In the genomic region with DNA sequence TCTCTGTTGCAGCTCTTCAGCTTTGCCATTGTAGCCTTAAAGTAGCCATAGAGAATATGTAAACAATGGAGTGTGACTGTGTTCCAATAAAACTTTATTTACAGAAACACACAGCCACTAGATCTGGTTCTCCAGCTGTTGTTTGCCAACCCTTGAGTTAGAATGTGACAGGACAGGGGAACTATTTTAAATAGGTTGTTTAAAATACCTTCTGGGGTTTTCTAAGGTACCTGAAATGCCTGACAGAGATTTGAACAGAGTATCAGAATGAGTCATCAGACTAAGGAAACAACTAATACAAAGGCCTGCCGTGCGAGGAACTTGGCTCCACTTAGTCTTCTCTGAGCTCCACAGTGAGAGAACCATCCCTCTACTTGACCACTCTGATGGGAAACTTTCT, we compare ENCODE assay signal across 1 cellular context.
TF ChIP-seq lines count a peak whose summit lies in the region.

No MANE protein-coding gene starts in this region.

TF ChIP-seq in GM12878, 131 proteins besides CTCF, POLR2A, EP300 and RAD21 (continued from another document and continues in another):
- TF ChIP-seq, protein P1, sequence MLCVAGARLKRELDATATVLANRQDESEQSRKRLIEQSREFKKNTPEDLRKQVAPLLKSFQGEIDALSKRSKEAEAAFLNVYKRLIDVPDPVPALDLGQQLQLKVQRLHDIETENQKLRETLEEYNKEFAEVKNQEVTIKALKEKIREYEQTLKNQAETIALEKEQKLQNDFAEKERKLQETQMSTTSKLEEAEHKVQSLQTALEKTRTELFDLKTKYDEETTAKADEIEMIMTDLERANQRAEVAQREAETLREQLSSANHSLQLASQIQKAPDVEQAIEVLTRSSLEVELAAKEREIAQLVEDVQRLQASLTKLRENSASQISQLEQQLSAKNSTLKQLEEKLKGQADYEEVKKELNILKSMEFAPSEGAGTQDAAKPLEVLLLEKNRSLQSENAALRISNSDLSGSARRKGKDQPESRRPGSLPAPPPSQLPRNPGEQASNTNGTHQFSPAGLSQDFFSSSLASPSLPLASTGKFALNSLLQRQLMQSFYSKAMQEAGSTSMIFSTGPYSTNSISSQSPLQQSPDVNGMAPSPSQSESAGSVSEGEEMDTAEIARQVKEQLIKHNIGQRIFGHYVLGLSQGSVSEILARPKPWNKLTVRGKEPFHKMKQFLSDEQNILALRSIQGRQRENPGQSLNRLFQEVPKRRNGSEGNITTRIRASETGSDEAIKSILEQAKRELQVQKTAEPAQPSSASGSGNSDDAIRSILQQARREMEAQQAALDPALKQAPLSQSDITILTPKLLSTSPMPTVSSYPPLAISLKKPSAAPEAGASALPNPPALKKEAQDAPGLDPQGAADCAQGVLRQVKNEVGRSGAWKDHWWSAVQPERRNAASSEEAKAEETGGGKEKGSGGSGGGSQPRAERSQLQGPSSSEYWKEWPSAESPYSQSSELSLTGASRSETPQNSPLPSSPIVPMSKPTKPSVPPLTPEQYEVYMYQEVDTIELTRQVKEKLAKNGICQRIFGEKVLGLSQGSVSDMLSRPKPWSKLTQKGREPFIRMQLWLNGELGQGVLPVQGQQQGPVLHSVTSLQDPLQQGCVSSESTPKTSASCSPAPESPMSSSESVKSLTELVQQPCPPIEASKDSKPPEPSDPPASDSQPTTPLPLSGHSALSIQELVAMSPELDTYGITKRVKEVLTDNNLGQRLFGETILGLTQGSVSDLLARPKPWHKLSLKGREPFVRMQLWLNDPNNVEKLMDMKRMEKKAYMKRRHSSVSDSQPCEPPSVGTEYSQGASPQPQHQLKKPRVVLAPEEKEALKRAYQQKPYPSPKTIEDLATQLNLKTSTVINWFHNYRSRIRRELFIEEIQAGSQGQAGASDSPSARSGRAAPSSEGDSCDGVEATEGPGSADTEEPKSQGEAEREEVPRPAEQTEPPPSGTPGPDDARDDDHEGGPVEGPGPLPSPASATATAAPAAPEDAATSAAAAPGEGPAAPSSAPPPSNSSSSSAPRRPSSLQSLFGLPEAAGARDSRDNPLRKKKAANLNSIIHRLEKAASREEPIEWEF (IDR thresholded peaks at IDR 0.05; ENCODE audit: insufficient replicate concordance, low read depth, low read length), result no peak
- TF ChIP-seq NBN (IDR thresholded peaks at IDR 0.05) (no peak), NFYA (IDR thresholded peaks at IDR 0.05; ENCODE audit: borderline replicate concordance, low read depth, low read length) (no peak), CHD1 (IDR thresholded peaks at IDR 0.05; ENCODE audit: low read depth, low read length) (no peak), CBX3 (IDR thresholded peaks at IDR 0.05; ENCODE audit: borderline replicate concordance, low read depth) (no peak), NFIC (IDR thresholded peaks at IDR 0.05; ENCODE audit: low read depth, low read length) (peak; percentile 98), SUZ12 (IDR thresholded peaks at IDR 0.05; ENCODE audit: unreplicated experiment) (no peak), MYB (IDR thresholded peaks at IDR 0.05; ENCODE audit: borderline replicate concordance, low read depth, low read length) (no peak), MTA3 (IDR thresholded peaks at IDR 0.05; ENCODE audit: borderline replicate concordance, low read length) (peak; percentile 96; the same call in 1 of the 2 replicates), YBX1 (IDR thresholded peaks at IDR 0.05) (no peak), CHD2 (IDR thresholded peaks at IDR 0.05; ENCODE audit: borderline replicate concordance, low read depth, low read length) (no peak), CBFB (IDR thresholded peaks at IDR 0.05; ENCODE audit: low read depth) (0 out of 2 replicates have a peak, but pooled peaks have one; percentile 22), RELA (IDR thresholded peaks at IDR 0.05; ENCODE audit: borderline replicate concordance, partially characterized antibody) (no peak), CEBPB (IDR thresholded peaks at IDR 0.05; ENCODE audit: borderline replicate concordance in 1 of 2, low read depth in 2 of 2, low read length in 2 of 2) (peak in 1 of 2 experiments; percentile 71; a peak in 1 of 4 replicates), SIX5 (IDR thresholded peaks at IDR 0.05; ENCODE audit: low read depth, low read length, severe bottlenecking) (no peak), RB1 (IDR thresholded peaks at IDR 0.05; ENCODE audit: borderline replicate concordance) (no peak), FOS (IDR thresholded peaks at IDR 0.05; ENCODE audit: borderline replicate concordance, extremely low read depth, insufficient read length) (no peak), ZBED1 (IDR thresholded peaks at IDR 0.05; ENCODE audit: borderline replicate concordance) (peak; percentile 75), POU2F2 (IDR thresholded peaks at IDR 0.05; ENCODE audit: borderline replicate concordance, low read depth, low read length) (no peak), SP1 (IDR thresholded peaks at IDR 0.05; ENCODE audit: low read depth, low read length) (peak; percentile 37), ZSCAN29 (IDR thresholded peaks at IDR 0.05) (no peak), YY1 (IDR thresholded peaks at IDR 0.05; ENCODE audit: low read depth, low read length) (no peak), SREBF2 (IDR thresholded peaks at IDR 0.05; ENCODE audit: low read length) (no peak), TCF7 (IDR thresholded peaks at IDR 0.05; ENCODE audit: borderline replicate concordance) (peak; percentile 65; the same call in 1 of the 2 replicates), TBL1XR1 (IDR thresholded peaks at IDR 0.05; ENCODE audit: low read depth, low read length) (peak; percentile 63; the same call in 1 of the 2 replicates), ZNF622 (IDR thresholded peaks at IDR 0.05) (no peak), PAX8 (IDR thresholded peaks at IDR 0.05) (no peak), HCFC1 (IDR thresholded peaks at IDR 0.05; ENCODE audit: low read length) (no peak), SMC3 (IDR thresholded peaks at IDR 0.05; ENCODE audit: borderline replicate concordance, low read length) (no peak), SIN3A (IDR thresholded peaks at IDR 0.05; ENCODE audit: low read depth, low read length) (no peak), SMAD1 (IDR thresholded peaks at IDR 0.05; ENCODE audit: low read depth, partially characterized antibody) (no peak), ZNF274 (IDR thresholded peaks at IDR 0.05; ENCODE audit: insufficient read depth, insufficient read length) (no peak)
- TF ChIP-seq, protein P2, sequence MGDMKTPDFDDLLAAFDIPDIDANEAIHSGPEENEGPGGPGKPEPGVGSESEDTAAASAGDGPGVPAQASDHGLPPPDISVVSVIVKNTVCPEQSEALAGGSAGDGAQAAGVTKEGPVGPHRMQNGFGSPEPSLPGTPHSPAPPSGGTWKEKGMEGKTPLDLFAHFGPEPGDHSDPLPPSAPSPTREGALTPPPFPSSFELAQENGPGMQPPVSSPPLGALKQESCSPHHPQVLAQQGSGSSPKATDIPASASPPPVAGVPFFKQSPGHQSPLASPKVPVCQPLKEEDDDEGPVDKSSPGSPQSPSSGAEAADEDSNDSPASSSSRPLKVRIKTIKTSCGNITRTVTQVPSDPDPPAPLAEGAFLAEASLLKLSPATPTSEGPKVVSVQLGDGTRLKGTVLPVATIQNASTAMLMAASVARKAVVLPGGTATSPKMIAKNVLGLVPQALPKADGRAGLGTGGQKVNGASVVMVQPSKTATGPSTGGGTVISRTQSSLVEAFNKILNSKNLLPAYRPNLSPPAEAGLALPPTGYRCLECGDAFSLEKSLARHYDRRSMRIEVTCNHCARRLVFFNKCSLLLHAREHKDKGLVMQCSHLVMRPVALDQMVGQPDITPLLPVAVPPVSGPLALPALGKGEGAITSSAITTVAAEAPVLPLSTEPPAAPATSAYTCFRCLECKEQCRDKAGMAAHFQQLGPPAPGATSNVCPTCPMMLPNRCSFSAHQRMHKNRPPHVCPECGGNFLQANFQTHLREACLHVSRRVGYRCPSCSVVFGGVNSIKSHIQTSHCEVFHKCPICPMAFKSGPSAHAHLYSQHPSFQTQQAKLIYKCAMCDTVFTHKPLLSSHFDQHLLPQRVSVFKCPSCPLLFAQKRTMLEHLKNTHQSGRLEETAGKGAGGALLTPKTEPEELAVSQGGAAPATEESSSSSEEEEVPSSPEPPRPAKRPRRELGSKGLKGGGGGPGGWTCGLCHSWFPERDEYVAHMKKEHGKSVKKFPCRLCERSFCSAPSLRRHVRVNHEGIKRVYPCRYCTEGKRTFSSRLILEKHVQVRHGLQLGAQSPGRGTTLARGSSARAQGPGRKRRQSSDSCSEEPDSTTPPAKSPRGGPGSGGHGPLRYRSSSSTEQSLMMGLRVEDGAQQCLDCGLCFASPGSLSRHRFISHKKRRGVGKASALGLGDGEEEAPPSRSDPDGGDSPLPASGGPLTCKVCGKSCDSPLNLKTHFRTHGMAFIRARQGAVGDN (IDR thresholded peaks at IDR 0.05), result 0 out of 2 replicates have a peak, but pooled peaks have one; percentile 32
- TF ChIP-seq, protein P3, sequence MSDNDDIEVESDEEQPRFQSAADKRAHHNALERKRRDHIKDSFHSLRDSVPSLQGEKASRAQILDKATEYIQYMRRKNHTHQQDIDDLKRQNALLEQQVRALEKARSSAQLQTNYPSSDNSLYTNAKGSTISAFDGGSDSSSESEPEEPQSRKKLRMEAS (IDR thresholded peaks at IDR 0.05; ENCODE audit: low read depth, low read length), result no peak
- TF ChIP-seq, protein P4, sequence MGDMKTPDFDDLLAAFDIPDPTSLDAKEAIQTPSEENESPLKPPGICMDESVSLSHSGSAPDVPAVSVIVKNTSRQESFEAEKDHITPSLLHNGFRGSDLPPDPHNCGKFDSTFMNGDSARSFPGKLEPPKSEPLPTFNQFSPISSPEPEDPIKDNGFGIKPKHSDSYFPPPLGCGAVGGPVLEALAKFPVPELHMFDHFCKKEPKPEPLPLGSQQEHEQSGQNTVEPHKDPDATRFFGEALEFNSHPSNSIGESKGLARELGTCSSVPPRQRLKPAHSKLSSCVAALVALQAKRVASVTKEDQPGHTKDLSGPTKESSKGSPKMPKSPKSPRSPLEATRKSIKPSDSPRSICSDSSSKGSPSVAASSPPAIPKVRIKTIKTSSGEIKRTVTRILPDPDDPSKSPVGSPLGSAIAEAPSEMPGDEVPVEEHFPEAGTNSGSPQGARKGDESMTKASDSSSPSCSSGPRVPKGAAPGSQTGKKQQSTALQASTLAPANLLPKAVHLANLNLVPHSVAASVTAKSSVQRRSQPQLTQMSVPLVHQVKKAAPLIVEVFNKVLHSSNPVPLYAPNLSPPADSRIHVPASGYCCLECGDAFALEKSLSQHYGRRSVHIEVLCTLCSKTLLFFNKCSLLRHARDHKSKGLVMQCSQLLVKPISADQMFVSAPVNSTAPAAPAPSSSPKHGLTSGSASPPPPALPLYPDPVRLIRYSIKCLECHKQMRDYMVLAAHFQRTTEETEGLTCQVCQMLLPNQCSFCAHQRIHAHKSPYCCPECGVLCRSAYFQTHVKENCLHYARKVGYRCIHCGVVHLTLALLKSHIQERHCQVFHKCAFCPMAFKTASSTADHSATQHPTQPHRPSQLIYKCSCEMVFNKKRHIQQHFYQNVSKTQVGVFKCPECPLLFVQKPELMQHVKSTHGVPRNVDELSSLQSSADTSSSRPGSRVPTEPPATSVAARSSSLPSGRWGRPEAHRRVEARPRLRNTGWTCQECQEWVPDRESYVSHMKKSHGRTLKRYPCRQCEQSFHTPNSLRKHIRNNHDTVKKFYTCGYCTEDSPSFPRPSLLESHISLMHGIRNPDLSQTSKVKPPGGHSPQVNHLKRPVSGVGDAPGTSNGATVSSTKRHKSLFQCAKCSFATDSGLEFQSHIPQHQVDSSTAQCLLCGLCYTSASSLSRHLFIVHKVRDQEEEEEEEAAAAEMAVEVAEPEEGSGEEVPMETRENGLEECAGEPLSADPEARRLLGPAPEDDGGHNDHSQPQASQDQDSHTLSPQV (IDR thresholded peaks at IDR 0.05), result no peak
- TF ChIP-seq, protein P5, sequence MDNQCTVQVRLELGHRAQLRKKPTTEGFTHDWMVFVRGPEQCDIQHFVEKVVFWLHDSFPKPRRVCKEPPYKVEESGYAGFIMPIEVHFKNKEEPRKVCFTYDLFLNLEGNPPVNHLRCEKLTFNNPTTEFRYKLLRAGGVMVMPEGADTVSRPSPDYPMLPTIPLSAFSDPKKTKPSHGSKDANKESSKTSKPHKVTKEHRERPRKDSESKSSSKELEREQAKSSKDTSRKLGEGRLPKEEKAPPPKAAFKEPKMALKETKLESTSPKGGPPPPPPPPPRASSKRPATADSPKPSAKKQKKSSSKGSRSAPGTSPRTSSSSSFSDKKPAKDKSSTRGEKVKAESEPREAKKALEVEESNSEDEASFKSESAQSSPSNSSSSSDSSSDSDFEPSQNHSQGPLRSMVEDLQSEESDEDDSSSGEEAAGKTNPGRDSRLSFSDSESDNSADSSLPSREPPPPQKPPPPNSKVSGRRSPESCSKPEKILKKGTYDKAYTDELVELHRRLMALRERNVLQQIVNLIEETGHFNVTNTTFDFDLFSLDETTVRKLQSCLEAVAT (IDR thresholded peaks at IDR 0.05), result no peak
- TF ChIP-seq, protein P6, sequence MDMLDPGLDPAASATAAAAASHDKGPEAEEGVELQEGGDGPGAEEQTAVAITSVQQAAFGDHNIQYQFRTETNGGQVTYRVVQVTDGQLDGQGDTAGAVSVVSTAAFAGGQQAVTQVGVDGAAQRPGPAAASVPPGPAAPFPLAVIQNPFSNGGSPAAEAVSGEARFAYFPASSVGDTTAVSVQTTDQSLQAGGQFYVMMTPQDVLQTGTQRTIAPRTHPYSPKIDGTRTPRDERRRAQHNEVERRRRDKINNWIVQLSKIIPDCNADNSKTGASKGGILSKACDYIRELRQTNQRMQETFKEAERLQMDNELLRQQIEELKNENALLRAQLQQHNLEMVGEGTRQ (IDR thresholded peaks at IDR 0.05; ENCODE audit: borderline replicate concordance, low read depth, low read length), result no peak
- TF ChIP-seq, protein P7, sequence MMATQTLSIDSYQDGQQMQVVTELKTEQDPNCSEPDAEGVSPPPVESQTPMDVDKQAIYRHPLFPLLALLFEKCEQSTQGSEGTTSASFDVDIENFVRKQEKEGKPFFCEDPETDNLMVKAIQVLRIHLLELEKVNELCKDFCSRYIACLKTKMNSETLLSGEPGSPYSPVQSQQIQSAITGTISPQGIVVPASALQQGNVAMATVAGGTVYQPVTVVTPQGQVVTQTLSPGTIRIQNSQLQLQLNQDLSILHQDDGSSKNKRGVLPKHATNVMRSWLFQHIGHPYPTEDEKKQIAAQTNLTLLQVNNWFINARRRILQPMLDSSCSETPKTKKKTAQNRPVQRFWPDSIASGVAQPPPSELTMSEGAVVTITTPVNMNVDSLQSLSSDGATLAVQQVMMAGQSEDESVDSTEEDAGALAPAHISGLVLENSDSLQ (IDR thresholded peaks at IDR 0.05), result peak; percentile 47; the same call in 1 of the 2 replicates
- TF ChIP-seq, protein P8, sequence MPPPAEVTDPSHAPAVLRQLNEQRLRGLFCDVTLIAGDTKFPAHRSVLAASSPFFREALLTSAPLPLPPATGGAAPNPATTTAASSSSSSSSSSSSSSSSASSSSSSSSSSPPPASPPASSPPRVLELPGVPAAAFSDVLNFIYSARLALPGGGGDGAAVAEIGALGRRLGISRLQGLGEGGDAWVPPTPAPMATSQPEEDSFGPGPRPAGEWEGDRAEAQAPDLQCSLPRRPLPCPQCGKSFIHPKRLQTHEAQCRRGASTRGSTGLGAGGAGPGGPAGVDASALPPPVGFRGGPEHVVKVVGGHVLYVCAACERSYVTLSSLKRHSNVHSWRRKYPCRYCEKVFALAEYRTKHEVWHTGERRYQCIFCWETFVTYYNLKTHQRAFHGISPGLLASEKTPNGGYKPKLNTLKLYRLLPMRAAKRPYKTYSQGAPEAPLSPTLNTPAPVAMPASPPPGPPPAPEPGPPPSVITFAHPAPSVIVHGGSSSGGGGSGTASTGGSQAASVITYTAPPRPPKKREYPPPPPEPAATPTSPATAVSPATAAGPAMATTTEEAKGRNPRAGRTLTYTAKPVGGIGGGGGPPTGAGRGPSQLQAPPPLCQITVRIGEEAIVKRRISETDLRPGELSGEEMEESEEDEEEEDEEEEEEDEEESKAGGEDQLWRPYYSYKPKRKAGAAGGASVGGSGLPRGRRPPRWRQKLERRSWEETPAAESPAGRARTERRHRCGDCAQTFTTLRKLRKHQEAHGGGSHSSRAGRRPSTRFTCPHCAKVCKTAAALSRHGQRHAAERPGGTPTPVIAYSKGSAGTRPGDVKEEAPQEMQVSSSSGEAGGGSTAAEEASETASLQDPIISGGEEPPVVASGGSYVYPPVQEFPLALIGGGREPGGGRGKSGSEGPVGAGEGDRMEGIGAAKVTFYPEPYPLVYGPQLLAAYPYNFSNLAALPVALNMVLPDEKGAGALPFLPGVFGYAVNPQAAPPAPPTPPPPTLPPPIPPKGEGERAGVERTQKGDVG (CRISPR knock-in tag; IDR thresholded peaks at IDR 0.05), result no peak
